ENCODE assay signal across 13 cellular contexts in genomic region chr3:186511245-186511644, GRCh38. TPM values are rescaled to one million over a fixed set of nuclear protein-coding genes. Genes with fewer than 3 reads are reported as not detected.
A peak's percentile ranks its signal among the peaks of the same experiment; 100 is the strongest.
DNase-seq lines count a peak whose midpoint lies in the region; ATAC-seq and TF ChIP-seq lines count a peak whose summit lies in the region.
"Had no signal": no experiment of that assay in that cellular context is flagged by ENCODE, and none has a peak within 500 bp of the region (broad histone marks: within the 10 kb centered on the region; RNA-seq: fewer than 3 reads in every experiment).

No MANE protein-coding gene starts in this region.

- H3K23ac ChIP-seq in neuronal stem cell (ENCODE audit: low read depth, low read length, poor library complexity): no peak overlapping the region

- no peak overlapping the region for H3K14ac ChIP-seq in neuronal stem cell (ENCODE audit: low read length)

- no peak overlapping the region for H2BK12ac ChIP-seq in neuronal stem cell (ENCODE audit: low read length)

- H3K36me3 ChIP-seq in neuronal stem cell (replicated peaks in 1 of 2; ENCODE audit: control insufficient read depth in 2 of 2, insufficient read depth in 2 of 2, low read length in 2 of 2): no peaks in the 10 kb centered on the region
- no peaks in the 10 kb centered on the region for H3K36me3 ChIP-seq in adrenal gland (replicated peaks in 1 of 2)

- no peak for TF ChIP-seq CTCF in adrenal gland (IDR thresholded peaks at IDR 0.05)

- no peak overlapping the region for H2AK5ac ChIP-seq in neuronal stem cell (ENCODE audit: low read depth, low read length)

- ATAC-seq in GM21423 (IDR thresholded peaks at IDR 0.05; ENCODE audit: unreplicated experiment) (peak; percentile 75), HG03095 (IDR thresholded peaks at IDR 0.05; ENCODE audit: unreplicated experiment) (peak; percentile 84)

- H4K91ac ChIP-seq in neuronal stem cell (ENCODE audit: low read depth, low read length, poor library complexity): no peak overlapping the region

- no peak overlapping the region for H4K8ac ChIP-seq in neuronal stem cell (ENCODE audit: low read depth, low read length)

- H3K27me3 ChIP-seq in neuronal stem cell (ENCODE audit: control insufficient read depth in 3 of 3, insufficient read depth in 3 of 3, low read depth in 1 of 3, low read length in 3 of 3) (peaks cover 0 to 16% (median 0%) of the 10 kb centered on the region in 3 experiments), adrenal gland (no peaks in the 10 kb centered on the region)

- H3K9me3 ChIP-seq in neuronal stem cell (replicated peaks in 1 of 2; ENCODE audit: control insufficient read depth in 2 of 2, insufficient read depth in 1 of 2, low read depth in 1 of 2, low read length in 2 of 2) (no peaks in the 10 kb centered on the region), adrenal gland (replicated peaks in 1 of 3) (no peaks in the 10 kb centered on the region)

- peak overlapping the region; percentile 20 for H3K18ac ChIP-seq in neuronal stem cell (ENCODE audit: low read length)

- H2AFZ ChIP-seq in neuronal stem cell (ENCODE audit: low read length): no peak overlapping the region

- no peak overlapping the region for H3K4ac ChIP-seq in neuronal stem cell (ENCODE audit: low read length)

- no peak for TF ChIP-seq POLR2A in adrenal gland (IDR thresholded peaks at IDR 0.05)

- H3K9ac ChIP-seq in neuronal stem cell (ENCODE audit: low read depth, low read length, poor library complexity): no peak overlapping the region

- WGBS in neuronal stem cell (ENCODE audit: extremely low coverage in 2 of 2, insufficient read length in 2 of 2, insufficient replicate concordance in 1 of 2), 2 donors: no CpG with 5 or more reads among the region's 4 CpGs
- 83 to 96% (median 89%) methylated on average over 4 of the region's 4 CpGs for WGBS in adrenal gland, 4 donors

- no peak overlapping the region for H2BK120ac ChIP-seq in neuronal stem cell (ENCODE audit: low read depth, low read length)

- H2BK5ac ChIP-seq in neuronal stem cell (ENCODE audit: low read length): no peak overlapping the region

- no peak overlapping the region for H2BK15ac ChIP-seq in neuronal stem cell (ENCODE audit: low read length)

- intact Hi-C loops in adrenal gland (cut with DNase I): no loop called here

- DNase-seq in activated naive CD4-positive, alpha-beta T cell treated with Interleukin-2 at 50 U/mL for 16 hours: peak; percentile 19
- DNase-seq in activated naive CD4-positive, alpha-beta T cell treated with anti-CD3 and anti-CD28 coated beads, Interleukin-2, amount 50 U/mL, for 16 hours: no peak
- DNase-seq in neuronal stem cell (ENCODE audit: low spot score) (no peak), MV-4-11 (lab: John Stamatoyannopoulos, UW) (no peak), adrenal gland (no peak), OCI-M2 (lab: John Stamatoyannopoulos, UW; ENCODE audit: unreplicated experiment) (no peak)
- DNase-seq: GDM1; midbrain; NCI-H2171; SHP77 treated with DMSO at 0.1 percent for 48 hours; stimulated activated naive CD4-positive, alpha-beta T cell treated with Interleukin-2 at 50 U/mL for 16 hours had no signal

- no peak overlapping the region for H3K4me2 ChIP-seq in neuronal stem cell (ENCODE audit: insufficient read depth, low read length, poor library complexity, severe bottlenecking)

- H3K4me1 ChIP-seq in neuronal stem cell (ENCODE audit: control insufficient read depth in 2 of 2, insufficient read depth in 1 of 2, low read depth in 1 of 2, low read length in 2 of 2): peaks cover 5 to 7% of the 10 kb centered on the region in 2 donors
- no peaks in the 10 kb centered on the region for H3K4me1 ChIP-seq in adrenal gland (replicated peaks in 1 of 2)

- no peaks in the 10 kb centered on the region for H3K79me1 ChIP-seq in neuronal stem cell (ENCODE audit: low read depth, low read length)

- no peak overlapping the region for H3K27ac ChIP-seq in neuronal stem cell (replicated peaks; ENCODE audit: low read length)
- H3K27ac ChIP-seq in adrenal gland: no peak overlapping the region

- H3K4me3 ChIP-seq in neuronal stem cell (ENCODE audit: low read length in 2 of 2) (no peak overlapping the region), adrenal gland (no peak overlapping the region)

RNA-seq across cellular contexts. Expression of gene CRYGS, which starts 32.9 kb away (rescaled TPM):
- polyA plus RNA-seq in neuronal stem cell (2013, experiment 1 of 2): 0.67 TPM
- 0.71 TPM for polyA plus RNA-seq in neuronal stem cell (2013, experiment 2 of 2)
- 1 to 10 TPM in 7 of 8 donors, under 1 TPM in 1; 0.78 to 4.3 (median 2.2) TPM for total RNA-seq in adrenal gland
- polyA plus RNA-seq in adrenal gland: 10 to 100 TPM in 2 of 3 donors, 1 to 10 TPM in 1; 1.7 to 22.0 (median 10.4) TPM

RNA-seq across cellular contexts. Expression of gene TBCCD1, which starts 55.9 kb away (rescaled TPM):
- polyA plus RNA-seq in neuronal stem cell (2013, experiment 1 of 2): 9.6 TPM
- 9.2 TPM for polyA plus RNA-seq in neuronal stem cell (2013, experiment 2 of 2)
- total RNA-seq in adrenal gland: 10 to 100 TPM in 4 of 8 donors, 1 to 10 TPM in 4; 7.8 to 18.1 (median 9.4) TPM
- polyA plus RNA-seq in adrenal gland: 10 to 100 TPM in 1 of 3 donors, 1 to 10 TPM in 2; 3.3 to 14.2 (median 3.3) TPM

RNA-seq across cellular contexts. Expression of gene DNAJB11, which starts 59.3 kb away (rescaled TPM):
- polyA plus RNA-seq in neuronal stem cell (2013, experiment 1 of 2): 43.9 TPM
- 44.3 TPM for polyA plus RNA-seq in neuronal stem cell (2013, experiment 2 of 2)
- total RNA-seq in adrenal gland: 10 to 100 TPM; 20.1 to 70.9 (median 33.1) TPM
- 10 to 100 TPM; 41.8 to 93.2 (median 50.1) TPM for polyA plus RNA-seq in adrenal gland
